In genomic region chr20:22466447-22467171, GRCh38 we compare ENCODE assay signal across 26 cellular contexts.
DNase-seq lines count a peak whose midpoint lies in the region; ATAC-seq, FAIRE-seq and TF ChIP-seq lines count a peak whose summit lies in the region.
"Had no signal": no experiment of that assay in that cellular context is flagged by ENCODE, and none has a peak within 500 bp of the region (broad histone marks: within the 10 kb centered on the region; RNA-seq: fewer than 3 reads in every experiment).

No MANE protein-coding gene starts in this region.

- no peaks in the 10 kb centered on the region for H3K9me3 Mint-ChIP-seq in endodermal cell
- H3K9me3 Mint-ChIP-seq: activated B cell treated with CpG ODN at 0.5 μM for 24 hours; activated naive CD8-positive, alpha-beta T cell treated with anti-CD3 and anti-CD28 coated beads, Interleukin-2, amount 10 ng/mL, durations not matched to agents 7 days and 5 days had no signal

- no peak overlapping the region for H3K4me3 Mint-ChIP-seq in endodermal cell
- H3K4me3 Mint-ChIP-seq: activated B cell treated with CpG ODN at 0.5 μM for 24 hours; activated naive CD8-positive, alpha-beta T cell treated with anti-CD3 and anti-CD28 coated beads, Interleukin-2, amount 10 ng/mL, durations not matched to agents 7 days and 5 days; B cell; naive thymus-derived CD4-positive, alpha-beta T cell; stimulated activated naive CD8-positive, alpha-beta T cell treated with anti-CD3 and anti-CD28 coated beads, Interleukin-15, Interleukin-2, amounts not matched to agents 100 ng/mL and 50 ng/mL, for 24 hours had no signal

- CTCF ChIA-PET in PC-9 (lab: Charles Lee), result interaction anchor here (0.7 kb wide), 1 partner anchor 884 kb away, joined by 3 read pairs; no protein-coding TSS in a partner anchor

- POLR2A ChIA-PET in PC-9 (lab: Charles Lee; ENCODE audit: unreplicated experiment), result no interaction called here

- H3K4me3 ChIP-seq in PC-9 (no peak overlapping the region), left lung (no peak overlapping the region), endodermal cell (ENCODE audit: low read length) (no peak overlapping the region)
- H3K4me3 ChIP-seq: heart left ventricle, tibial artery had no signal

- peaks cover 26% of the 10 kb centered on the region for H3F3A ChIP-seq in PC-9 (ENCODE audit: insufficient read depth, low read depth)

- H3K27ac Mint-ChIP-seq in endodermal cell, result no peak overlapping the region
- H3K27ac Mint-ChIP-seq: activated B cell treated with CpG ODN at 0.5 μM for 24 hours; activated naive CD8-positive, alpha-beta T cell treated with anti-CD3 and anti-CD28 coated beads, Interleukin-2, amount 10 ng/mL, durations not matched to agents 7 days and 5 days; B cell; naive thymus-derived CD4-positive, alpha-beta T cell; stimulated activated naive CD8-positive, alpha-beta T cell treated with anti-CD3 and anti-CD28 coated beads, Interleukin-15, Interleukin-2, amounts not matched to agents 100 ng/mL and 50 ng/mL, for 24 hours had no signal

- WGBS in endodermal cell (ENCODE audit: insufficient coverage in 1 of 2, insufficient read length in 1 of 2), 2 experiments, result 53 to 85% methylated on average over 3 to 6 of the region's 7 CpGs

- H4K20me1 ChIP-seq in PC-9 (ENCODE audit: insufficient read depth), result no peaks in the 10 kb centered on the region

- TF ChIP-seq CTCF in PC-9 (conservative IDR thresholded peaks at IDR 0.05) (no peak), left lung (IDR thresholded peaks at IDR 0.05) (no peak), endodermal cell (conservative IDR thresholded peaks at IDR 0.05) (no peak)

- peak overlapping the region; percentile 18; the same call in 1 of the 2 replicates for H3K4me2 ChIP-seq in PC-9

- no peak overlapping the region for H3K9ac ChIP-seq in endodermal cell (ENCODE audit: extremely low read depth, low read length, poor library complexity, severe bottlenecking)

- no peaks in the 10 kb centered on the region for H3K79me2 ChIP-seq in PC-9 (ENCODE audit: low read depth)

- H3K27me3 ChIP-seq in PC-9 (ENCODE audit: insufficient read depth, low read depth) (no peaks in the 10 kb centered on the region), left lung (no peaks in the 10 kb centered on the region), endodermal cell (ENCODE audit: control insufficient read depth, insufficient read depth, low read length, poor library complexity, severe bottlenecking) (no peaks in the 10 kb centered on the region)

- H3K4me1 ChIP-seq in PC-9 (replicated peaks; ENCODE audit: insufficient read depth) (peaks cover 58% of the 10 kb centered on the region), left lung (no peaks in the 10 kb centered on the region), endodermal cell (ENCODE audit: control insufficient read depth, insufficient read depth, low read length) (peaks cover 4% of the 10 kb centered on the region)
- H3K4me1 ChIP-seq: heart left ventricle, tibial artery had no signal

- H3K4me1 Mint-ChIP-seq in endodermal cell, result peaks cover 8% of the 10 kb centered on the region
- H3K4me1 Mint-ChIP-seq: activated B cell treated with CpG ODN at 0.5 μM for 24 hours; activated naive CD8-positive, alpha-beta T cell treated with anti-CD3 and anti-CD28 coated beads, Interleukin-2, amount 10 ng/mL, durations not matched to agents 7 days and 5 days; B cell had no signal

- H3K9me3 ChIP-seq in PC-9 (ENCODE audit: insufficient read depth, low read depth) (peaks cover 3% of the 10 kb centered on the region; the same call in 1 of the 2 replicates), left lung (no peaks in the 10 kb centered on the region), endodermal cell (ENCODE audit: control insufficient read depth, low read length) (no peaks in the 10 kb centered on the region)
- H3K9me3 ChIP-seq: heart left ventricle, tibial artery had no signal

- H3K9me2 ChIP-seq in PC-9 (ENCODE audit: insufficient read depth), result no peaks in the 10 kb centered on the region

- peaks cover 18% of the 10 kb centered on the region for H3K27me3 Mint-ChIP-seq in endodermal cell (ENCODE audit: insufficient read depth)
- H3K27me3 Mint-ChIP-seq: activated naive CD8-positive, alpha-beta T cell treated with anti-CD3 and anti-CD28 coated beads, Interleukin-2, amount 10 ng/mL, durations not matched to agents 7 days and 5 days had no signal

- no peak for ATAC-seq in left lung
- ATAC-seq: heart left ventricle; left cardiac atrium; naive thymus-derived CD4-positive, alpha-beta T cell; right cardiac atrium had no signal

- H3K36me3 Mint-ChIP-seq in endodermal cell (ENCODE audit: low read depth), result no peaks in the 10 kb centered on the region
- H3K36me3 Mint-ChIP-seq: activated naive CD8-positive, alpha-beta T cell treated with anti-CD3 and anti-CD28 coated beads, Interleukin-2, amount 10 ng/mL, durations not matched to agents 7 days and 5 days; naive thymus-derived CD4-positive, alpha-beta T cell had no signal

- no peak overlapping the region for H2AFZ ChIP-seq in PC-9

- no TSS peak for BruUV-seq in PC-9 (replicated peaks; lab: Mats Ljungman, UMichigan)

- FAIRE-seq in urothelium cell line (lab: Jason Lieb, UNC), result peak; percentile 53
- FAIRE-seq: A204.1 had no signal

- H3K27ac ChIP-seq in PC-9 (no peak overlapping the region), left lung (no peak overlapping the region), endodermal cell (ENCODE audit: low read depth, low read length) (no peak overlapping the region)
- H3K27ac ChIP-seq: epithelial cell of prostate, heart left ventricle, HL-60, tibial artery had no signal

- intact Hi-C loops in PC-9 (cut with micrococcal nuclease; ENCODE audit: unreplicated experiment) (no loop called here), left lung (cut with DNase I) (no loop called here)

- peak; percentile 67 for DNase-seq in NCI-H2107 treated with DMSO at 0.1 percent for 48 hours (lab: John Stamatoyannopoulos, UW; ENCODE audit: unreplicated experiment)
- no peak for DNase-seq in NCI-H2107 (lab: John Stamatoyannopoulos, UW)
- DNase-seq in NCI-H2081 treated with DMSO at 0.1 percent for 48 hours (lab: John Stamatoyannopoulos, UW), result peak; percentile 98
- no peak for DNase-seq in PC-9
- DNase-seq in urothelium cell line (ENCODE audit: low spot score), result no peak
- no peak for DNase-seq in left lung
- no peak for DNase-seq in nucleus accumbens (lab: John Stamatoyannopoulos, UW)
- DNase-seq in endodermal cell, result no peak
- DNase-seq: activated B cell treated with CpG ODN at 0.5 μM for 24 hours; activated CD4-positive, alpha-beta T cell treated with anti-CD3 and anti-CD28 coated beads, Interleukin-2, amount 50 U/mL, for 4 hours; activated CD8-positive, alpha-beta memory T cell treated with anti-CD3 and anti-CD28 coated beads, Interleukin-2, amount 50 U/mL, for 48 hours; activated naive CD8-positive, alpha-beta T cell treated with anti-CD3 and anti-CD28 coated beads, Interleukin-2, amount 10 ng/mL, durations not matched to agents 7 days and 5 days; cerebellar nuclear complex; GOT3; heart left ventricle; left cardiac atrium; mesendoderm; naive thymus-derived CD4-positive, alpha-beta T cell; right cardiac atrium; T-helper 9 cell; tibial artery had no signal

- H3K36me3 ChIP-seq in PC-9 (ENCODE audit: low read depth) (no peaks in the 10 kb centered on the region), left lung (no peaks in the 10 kb centered on the region), endodermal cell (ENCODE audit: control insufficient read depth, insufficient read depth, low read length) (no peaks in the 10 kb centered on the region)
- H3K36me3 ChIP-seq: heart left ventricle, tibial artery had no signal

Comparison
In these comparisons a context has a peak if more than half of its experiments do, and no peak if none do; other contexts are left out.
1. DNase-seq: peak in NCI-H2107 treated with DMSO at 0.1 percent for 48 hours (single experiment) and NCI-H2081 treated with DMSO at 0.1 percent for 48 hours (single experiment); none in NCI-H2107 (single experiment), PC-9 (0 of 2), urothelium cell line (single experiment), left lung (0 of 2), nucleus accumbens (0 of 56) and endodermal cell (single experiment).